30 cellular contexts compared by ENCODE assay signal in the genomic region with DNA sequence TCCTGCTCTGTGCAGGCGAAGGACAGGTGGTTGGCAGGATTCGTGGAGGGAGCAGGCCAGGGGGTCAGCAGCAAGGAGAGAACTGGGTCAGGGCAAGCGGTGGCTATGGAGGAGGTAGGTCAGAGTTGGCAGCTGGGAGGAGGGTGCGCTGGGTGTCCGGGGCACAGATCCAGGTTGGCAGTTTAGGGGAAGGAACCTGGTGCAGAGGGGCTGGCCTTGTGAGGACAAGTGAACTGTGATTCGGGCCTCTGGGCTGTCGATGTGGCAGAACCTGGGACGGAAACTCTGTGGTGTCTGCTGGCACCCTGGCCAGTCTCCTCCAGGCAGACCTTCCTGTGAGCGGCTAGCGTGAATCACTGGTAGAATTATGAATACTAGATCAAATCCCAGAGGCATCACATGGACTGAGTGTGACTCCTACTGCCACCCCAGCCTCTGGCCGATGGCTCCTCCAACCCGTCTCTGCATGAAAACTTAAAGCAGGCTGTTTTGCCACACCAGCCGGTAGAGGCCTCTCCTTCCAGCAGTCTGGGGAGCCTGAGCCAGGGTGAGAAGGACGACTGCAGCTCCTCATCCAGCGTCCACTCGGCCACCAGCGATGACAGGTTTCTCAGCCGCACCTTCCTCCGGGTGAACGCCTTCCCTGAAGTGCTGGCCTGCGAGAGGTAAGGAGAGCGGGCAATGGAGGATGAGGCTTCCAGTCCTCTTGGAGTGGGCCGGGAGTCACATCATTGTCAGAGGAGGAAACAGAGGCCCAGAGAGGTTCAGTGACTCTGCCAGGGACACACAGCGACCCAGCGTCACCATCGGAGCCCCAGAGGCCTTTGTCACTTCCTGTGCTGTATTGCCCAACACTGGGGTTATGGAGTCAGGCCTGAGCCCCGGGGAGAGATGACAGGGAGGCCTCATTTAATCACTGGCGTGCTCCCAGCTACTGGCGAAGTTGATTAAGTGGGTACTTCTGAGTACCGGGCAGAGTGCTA. TPM values are rescaled to one million over a fixed set of nuclear protein-coding genes. Genes with fewer than 3 reads are reported as not detected.
DNase-seq lines count a peak whose midpoint lies in the region; ATAC-seq and TF ChIP-seq lines count a peak whose summit lies in the region.
"Had no signal": no experiment of that assay in that cellular context is flagged by ENCODE, and none has a peak within 500 bp of the region (broad histone marks: within the 10 kb centered on the region; RNA-seq: fewer than 3 reads in every experiment).

No MANE protein-coding gene starts in this region.

- H3K27me3 ChIP-seq in left ventricle myocardium inferior (ENCODE audit: low read depth) (no peaks in the 10 kb centered on the region), upper lobe of right lung (no peaks in the 10 kb centered on the region)
- H3K27me3 ChIP-seq: Peyer's patch, SJSA1, stomach, tibial artery had no signal

- H3K36me3 ChIP-seq in left ventricle myocardium inferior = peaks cover 22% of the 10 kb centered on the region
- H3K36me3 ChIP-seq in upper lobe of right lung = peaks cover 37% of the 10 kb centered on the region

- DNase-seq in Right ventricle myocardium superior = no peak
- DNase-seq in left ventricle myocardium inferior = no peak
- DNase-seq in RWPE1 (ENCODE audit: low spot score) = no peak
- DNase-seq in iris pigment epithelial cell (ENCODE audit: low read depth) = peak; percentile 36
- DNase-seq in upper lobe of right lung = no peak
- DNase-seq in nucleus accumbens (lab: John Stamatoyannopoulos, UW) = no peak
- no peak for DNase-seq in activated CD4-positive, alpha-beta T cell treated with anti-CD3 and anti-CD28 coated beads, Interleukin-2, amount 50 U/mL, for 4 hours
- DNase-seq: activated CD4-positive, CD25-positive, alpha-beta regulatory T cell treated with anti-CD3 and anti-CD28 coated beads, Interleukin-2, amount 50 U/mL, for 72 hours; activated CD8-positive, alpha-beta T cell treated with anti-CD3 and anti-CD28 coated beads for 36 hours; activated effector memory CD4-positive, alpha-beta T cell treated with Interleukin-2 at 50 U/mL for 16 hours; activated naive CD8-positive, alpha-beta T cell treated with anti-CD3 and anti-CD28 coated beads, Interleukin-2, amount 10 ng/mL, durations not matched to agents 7 days and 5 days; COR-L47; dermis blood vessel endothelial cell; DMS53; GOT3; hypothalamus; immature natural killer cell; midbrain; naive thymus-derived CD8-positive, alpha-beta T cell; NCI-H1417; NCI-H2081; NCI-H226; occipital lobe; Peyer's patch; stomach; T-helper 1 cell; tibial artery had no signal

- TF ChIP-seq CTCF in left ventricle myocardium inferior (IDR thresholded peaks at IDR 0.05; ENCODE audit: borderline replicate concordance) (no peak), RWPE1 (conservative IDR thresholded peaks at IDR 0.05; ENCODE audit: low read depth) (no peak), upper lobe of right lung (IDR thresholded peaks at IDR 0.05) (no peak)

- H3K4me3 ChIP-seq in left ventricle myocardium inferior (no peak overlapping the region), upper lobe of right lung (no peak overlapping the region)
- H3K4me3 ChIP-seq: Peyer's patch, SJSA1, skin epidermis, stomach, tibial artery had no signal

- H3K4me1 ChIP-seq in left ventricle myocardium inferior = no peaks in the 10 kb centered on the region
- H3K4me1 ChIP-seq in upper lobe of right lung = no peaks in the 10 kb centered on the region
- H3K4me1 ChIP-seq: Peyer's patch, SJSA1, stomach, tibial artery had no signal

- POLR2A ChIA-PET in RWPE1 (lab: Yijun Ruan, JAX; ENCODE audit: low non-redundant PET) = interaction anchor here (0.6 kb wide), 1 partner anchor 204 kb away, joined by 3 read pairs; no protein-coding TSS in a partner anchor

- ATAC-seq in Right ventricle myocardium superior (ENCODE audit: poor library complexity) = peak; percentile 28
- peak; percentile 26 for ATAC-seq in upper lobe of right lung
- ATAC-seq in HG02623 (IDR thresholded peaks at IDR 0.05; ENCODE audit: unreplicated experiment) = no peak
- ATAC-seq: activated CD8-positive, alpha-beta T cell treated with anti-CD3 and anti-CD28 coated beads for 36 hours; naive thymus-derived CD8-positive, alpha-beta T cell had no signal

- H3K9me3 ChIP-seq in left ventricle myocardium inferior (replicated peaks) = no peaks in the 10 kb centered on the region
- H3K9me3 ChIP-seq in upper lobe of right lung = no peaks in the 10 kb centered on the region
- H3K9me3 ChIP-seq: Peyer's patch, SJSA1, stomach, tibial artery had no signal

- intact Hi-C loops in Right ventricle myocardium superior (cut with DNase I) (no loop called here), left ventricle myocardium inferior (cut with micrococcal nuclease) (no loop called here), upper lobe of right lung (cut with DNase I) (no loop called here)

- H3K27ac ChIP-seq in left ventricle myocardium inferior (replicated peaks) (no peak overlapping the region), RWPE1 (peak overlapping the region; percentile 15; the same call in 1 of the 2 replicates), upper lobe of right lung (no peak overlapping the region)
- H3K27ac ChIP-seq: Peyer's patch, SJSA1, skin epidermis, stomach, tibial artery had no signal

- CTCF ChIA-PET in RWPE1 (lab: Yijun Ruan, JAX) = no interaction called here

RNA-seq across cellular contexts. Expression of a gene that starts 20.3 kb away (rescaled TPM):
- total RNA-seq in Right ventricle myocardium superior (5.3 TPM), left ventricle myocardium inferior (5.1 TPM), upper lobe of right lung (27.6 TPM)

RNA-seq across cellular contexts. Expression of a gene that starts 22.9 kb away (rescaled TPM):
- total RNA-seq in Right ventricle myocardium superior (1.6 TPM), left ventricle myocardium inferior (1.4 TPM), upper lobe of right lung (6.3 TPM)
